Comparison of ENCODE assay signal across 11 cellular contexts in genomic region chr16:2178321-2179106, GRCh38. TPM values are rescaled to one million over a fixed set of nuclear protein-coding genes. Genes with fewer than 3 reads are reported as not detected.
DNase-seq lines count a peak whose midpoint lies in the region; ATAC-seq, FAIRE-seq and TF ChIP-seq lines count a peak whose summit lies in the region.
"Had no signal": no experiment of that assay in that cellular context is flagged by ENCODE, and none has a peak within 500 bp of the region (broad histone marks: within the 10 kb centered on the region; RNA-seq: fewer than 3 reads in every experiment).

No MANE protein-coding gene starts in this region.

- H3K36me3 ChIP-seq in cardiac muscle cell = peaks cover 22% of the 10 kb centered on the region
- H3K36me3 ChIP-seq in esophagus squamous epithelium = peaks cover 26 to 50% (median 27%) of the 10 kb centered on the region in 3 donors
- H3K36me3 ChIP-seq in SJCRH30 = peaks cover 19% of the 10 kb centered on the region
- H3K36me3 ChIP-seq: ovary had no signal

- H3K27ac Mint-ChIP-seq in immature natural killer cell = no peak overlapping the region

- H3K4me1 ChIP-seq in cardiac muscle cell (ENCODE audit: low read depth) (no peaks in the 10 kb centered on the region), esophagus squamous epithelium (peaks cover 0 to 44% (median 15%) of the 10 kb centered on the region in 3 donors), SJCRH30 (peaks cover 6% of the 10 kb centered on the region; the same call in 1 of the 2 replicates)

- 20 to 60% methylated on average over 1 of the region's 106 CpGs for WGBS in esophagus squamous epithelium, 2 donors

- H3K27me3 ChIP-seq in cardiac muscle cell = no peaks in the 10 kb centered on the region
- no peaks in the 10 kb centered on the region for H3K27me3 ChIP-seq in esophagus squamous epithelium
- no peaks in the 10 kb centered on the region for H3K27me3 ChIP-seq in SJCRH30
- H3K27me3 ChIP-seq: adrenal gland, ovary had no signal

- no peak overlapping the region for H3K4me3 ChIP-seq in cardiac muscle cell
- H3K4me3 ChIP-seq in esophagus squamous epithelium = no peak overlapping the region
- H3K4me3 ChIP-seq in SJCRH30 = no peak overlapping the region
- H3K4me3 ChIP-seq: adrenal gland, ovary had no signal

- intact Hi-C loops in left ventricle myocardium superior (cut with micrococcal nuclease) = no loop called here
- intact Hi-C loops in esophagus squamous epithelium (cut with DNase I) = no loop called here

- no peaks in the 10 kb centered on the region for H3K9me3 Mint-ChIP-seq in immature natural killer cell

- H3K4me3 Mint-ChIP-seq in immature natural killer cell = no peak overlapping the region

- no peak for ATAC-seq in left ventricle myocardium superior

- H3K27ac ChIP-seq in cardiac muscle cell (no peak overlapping the region), esophagus squamous epithelium (no peak overlapping the region), SJCRH30 (no peak overlapping the region)
- H3K27ac ChIP-seq: adrenal gland, ovary had no signal

- peaks cover 0 to 1% (median 0%) of the 10 kb centered on the region in 3 donors for H3K27me3 Mint-ChIP-seq in immature natural killer cell (ENCODE audit: low read depth in 3 of 3)

- TF ChIP-seq POLR2A in esophagus squamous epithelium (IDR thresholded peaks at IDR 0.05) = no peak

- H3K36me3 Mint-ChIP-seq in immature natural killer cell = no peaks in the 10 kb centered on the region

- FAIRE-seq in urothelium cell line (lab: Jason Lieb, UNC) = peak; percentile 37
- no peak for FAIRE-seq in D721Med (lab: Jason Lieb, UNC)
- FAIRE-seq: GM18507 had no signal

- H3K9me3 ChIP-seq in cardiac muscle cell (ENCODE audit: low read depth) (no peaks in the 10 kb centered on the region), esophagus squamous epithelium (no peaks in the 10 kb centered on the region), SJCRH30 (replicated peaks) (no peaks in the 10 kb centered on the region)
- H3K9me3 ChIP-seq: adrenal gland, ovary had no signal

- TF ChIP-seq CTCF in cardiac muscle cell (IDR thresholded peaks at IDR 0.05; ENCODE audit: low read depth, low read length) = no peak
- no peak for TF ChIP-seq CTCF in esophagus squamous epithelium (IDR thresholded peaks at IDR 0.05)
- no peak for TF ChIP-seq CTCF in D721Med (IDR thresholded peaks at IDR 0.05; ENCODE audit: insufficient read depth, missing control alignments)

- peaks cover 0 to 4% of the 10 kb centered on the region in 2 donors for H3K4me1 Mint-ChIP-seq in immature natural killer cell

- DNase-seq in cardiac muscle cell (ENCODE audit: low read depth in 1 of 2, low spot score in 1 of 2) (peak; percentile 38 to 44), left ventricle myocardium superior (no peak), immature natural killer cell (peak; percentile 35 to 58 (median 40)), urothelium cell line (ENCODE audit: low spot score) (peak; percentile 40), esophagus squamous epithelium (lab: John Stamatoyannopoulos, UW) (no peak), D721Med (ENCODE audit: insufficient read length, low spot score) (no peak), SJCRH30 (no peak)
- peak; percentile 6 for DNase-seq in activated effector memory CD4-positive, alpha-beta T cell treated with Interleukin-2 at 50 U/mL for 16 hours
- DNase-seq: adrenal gland, ovary had no signal

RNA-seq across cellular contexts. Expression of gene CASKIN1, which starts 17.9 kb away (rescaled TPM):
- total RNA-seq in cardiac muscle cell (15.5 TPM in 2 replicates), left ventricle myocardium superior (9.2 TPM), esophagus squamous epithelium (under 1 TPM in 2 of 4 donors, not detected in 2; 0.04 to 0.38 TPM)
- polyA plus RNA-seq in cardiac muscle cell (14.3 and 15.4 TPM in 2 replicates), immature natural killer cell (not detected)
- 0.13 and 0.24 TPM in 2 replicates for total RNA-seq in SJCRH30 (2014; rRNA removed; shearing (Covaris generic))

RNA-seq across cellular contexts. Expression of gene TRAF7, which starts 22.9 kb away (rescaled TPM):
- 67.5 and 71.6 TPM in 2 replicates for total RNA-seq in cardiac muscle cell
- polyA plus RNA-seq in cardiac muscle cell = 32.3 and 37.4 TPM in 2 replicates
- total RNA-seq in left ventricle myocardium superior = 21.4 TPM
- 1 to 10 TPM; 5.2 to 6.9 (median 5.6) TPM for polyA plus RNA-seq in immature natural killer cell
- total RNA-seq in esophagus squamous epithelium = 10 to 100 TPM; 46.9 to 79.6 (median 73.2) TPM
- total RNA-seq in SJCRH30 (2014; rRNA removed; shearing (Covaris generic)) = 34.5 and 35.9 TPM in 2 replicates

RNA-seq across cellular contexts. Expression of gene MLST8, which starts 26.7 kb away (rescaled TPM):
- total RNA-seq in cardiac muscle cell = 81.4 and 100.0 TPM in 2 replicates
- 117 and 122 TPM in 2 replicates for polyA plus RNA-seq in cardiac muscle cell
- total RNA-seq in left ventricle myocardium superior = 29.9 TPM
- 10 to 100 TPM; 22.5 to 39.1 (median 36.9) TPM for polyA plus RNA-seq in immature natural killer cell
- 10 to 100 TPM; 33.1 to 48.8 (median 42.8) TPM for total RNA-seq in esophagus squamous epithelium
- 28.8 and 32.8 TPM in 2 replicates for total RNA-seq in SJCRH30 (2014; rRNA removed; shearing (Covaris generic))

RNA-seq across cellular contexts. Expression of gene RAB26, which starts 30.1 kb away (rescaled TPM):
- total RNA-seq in cardiac muscle cell (5.0 and 6.5 TPM in 2 replicates), left ventricle myocardium superior (1.7 TPM), esophagus squamous epithelium (1 to 10 TPM in 2 of 4 donors, under 1 TPM in 2; 0.26 to 4.2 (median 0.99) TPM)
- polyA plus RNA-seq in cardiac muscle cell (12.1 and 16.7 TPM in 2 replicates), immature natural killer cell (1 to 10 TPM in 1 of 3 donors, under 1 TPM in 1, not detected in 1; 0.34 to 1.4 TPM)
- 1.0 and 1.4 TPM in 2 replicates for total RNA-seq in SJCRH30 (2014; rRNA removed; shearing (Covaris generic))

RNA-seq across cellular contexts. Expression of gene BRICD5, which starts 32.1 kb away (rescaled TPM):
- total RNA-seq in cardiac muscle cell (24.4 and 24.6 TPM in 2 replicates), left ventricle myocardium superior (10.0 TPM), esophagus squamous epithelium (1 to 10 TPM in 3 of 4 donors, not detected in 1; 1.1 to 2.0 (median 1.6) TPM)
- polyA plus RNA-seq in cardiac muscle cell (16.0 and 21.8 TPM in 2 replicates), immature natural killer cell (under 1 TPM in 2 of 3 donors, not detected in 1; 0.10 to 0.36 TPM)
- 3.6 and 4.1 TPM in 2 replicates for total RNA-seq in SJCRH30 (2014; rRNA removed; shearing (Covaris generic))

Comparison
In these comparisons a context has a peak if more than half of its experiments do, and no peak if none do; other contexts are left out.
1. DNase-seq: peak in cardiac muscle cell (2 of 2), activated effector memory CD4-positive, alpha-beta T cell treated with Interleukin-2 at 50 U/mL for 16 hours (single experiment), immature natural killer cell (3 of 3) and urothelium cell line (single experiment); none in left ventricle myocardium superior (single experiment), esophagus squamous epithelium (single experiment), D721Med (single experiment) and SJCRH30 (0 of 2).